ENCODE assay signal across 1 cellular context in the genomic region with DNA sequence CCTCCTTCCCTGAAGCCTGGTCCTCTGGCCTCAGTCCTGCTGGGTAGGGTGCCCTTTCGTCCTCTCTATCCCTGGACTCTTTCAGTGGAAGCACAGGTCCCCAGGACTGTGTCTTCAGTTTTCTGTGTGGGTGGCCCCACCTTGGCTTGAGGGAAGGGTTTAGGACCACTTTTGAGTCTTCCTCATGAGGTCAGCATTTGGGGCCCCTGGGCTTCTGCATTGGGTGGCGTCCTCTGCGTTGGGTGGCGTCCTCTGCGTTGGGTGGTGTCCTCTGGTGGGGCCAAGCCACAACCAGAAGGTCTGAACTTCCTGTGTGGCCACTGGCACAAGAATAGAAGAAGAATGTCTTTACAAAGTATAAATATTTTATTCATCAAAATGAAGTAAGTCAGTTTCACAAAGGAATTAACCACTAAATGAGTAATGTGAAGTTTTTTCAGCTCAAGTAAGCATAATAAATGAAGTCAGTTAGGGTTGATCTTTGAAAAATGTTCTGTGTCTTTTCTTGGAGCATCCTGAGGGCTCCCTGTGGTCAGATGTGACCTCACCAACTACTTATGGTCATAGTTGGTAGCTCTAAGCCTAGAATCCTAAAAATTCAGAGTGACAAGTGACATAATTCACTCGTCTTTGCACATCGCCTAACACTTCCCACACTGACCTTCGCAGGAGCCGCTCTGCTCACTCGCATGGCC.
TF ChIP-seq lines count a peak whose summit lies in the region.

No MANE protein-coding gene starts in this region.

TF ChIP-seq in SK-N-SH treated with all-trans-retinoic acid at 6 μM for 48 hours, 23 proteins besides CTCF, POLR2A, EP300 and RAD21 (continued from another document):
- TF ChIP-seq, protein P1, sequence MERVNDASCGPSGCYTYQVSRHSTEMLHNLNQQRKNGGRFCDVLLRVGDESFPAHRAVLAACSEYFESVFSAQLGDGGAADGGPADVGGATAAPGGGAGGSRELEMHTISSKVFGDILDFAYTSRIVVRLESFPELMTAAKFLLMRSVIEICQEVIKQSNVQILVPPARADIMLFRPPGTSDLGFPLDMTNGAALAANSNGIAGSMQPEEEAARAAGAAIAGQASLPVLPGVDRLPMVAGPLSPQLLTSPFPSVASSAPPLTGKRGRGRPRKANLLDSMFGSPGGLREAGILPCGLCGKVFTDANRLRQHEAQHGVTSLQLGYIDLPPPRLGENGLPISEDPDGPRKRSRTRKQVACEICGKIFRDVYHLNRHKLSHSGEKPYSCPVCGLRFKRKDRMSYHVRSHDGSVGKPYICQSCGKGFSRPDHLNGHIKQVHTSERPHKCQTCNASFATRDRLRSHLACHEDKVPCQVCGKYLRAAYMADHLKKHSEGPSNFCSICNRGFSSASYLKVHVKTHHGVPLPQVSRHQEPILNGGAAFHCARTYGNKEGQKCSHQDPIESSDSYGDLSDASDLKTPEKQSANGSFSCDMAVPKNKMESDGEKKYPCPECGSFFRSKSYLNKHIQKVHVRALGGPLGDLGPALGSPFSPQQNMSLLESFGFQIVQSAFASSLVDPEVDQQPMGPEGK (CRISPR knock-in tag; IDR thresholded peaks at IDR 0.05; ENCODE audit: borderline replicate concordance): no peak
- no peak for TF ChIP-seq TOX (CRISPR knock-in tag; IDR thresholded peaks at IDR 0.05; ENCODE audit: borderline replicate concordance)
- TF ChIP-seq ZNF8 (CRISPR knock-in tag; IDR thresholded peaks at IDR 0.05): no peak
